ENCODE assay signal across 8 cellular contexts in genomic region chr11:123064268-123064657, GRCh38. TPM values are rescaled to one million over a fixed set of nuclear protein-coding genes. Genes with fewer than 3 reads are reported as not detected.
A peak's percentile ranks its signal among the peaks of the same experiment; 100 is the strongest.
DNase-seq lines count a peak whose midpoint lies in the region; ATAC-seq, FAIRE-seq and TF ChIP-seq lines count a peak whose summit lies in the region.

No MANE protein-coding gene starts in this region.

- peaks cover 62% of the 10 kb centered on the region for H3K79me2 ChIP-seq in PC-3 (ENCODE audit: low read length)

- H3K4me1 ChIP-seq in PC-3 (ENCODE audit: insufficient read depth, low read length): peaks cover 26% of the 10 kb centered on the region
- peaks cover 0 to 4% of the 10 kb centered on the region in 2 donors for H3K4me1 ChIP-seq in esophagus (ENCODE audit: control insufficient read depth in 2 of 2, insufficient read depth in 2 of 2, low read length in 1 of 2)

- no peaks in the 10 kb centered on the region for H3K9me3 Mint-ChIP-seq in progenitor cell of endocrine pancreas (ENCODE audit: low read depth)

- H3K27ac ChIP-seq in PC-3 (ENCODE audit: low read length) (no peak overlapping the region), esophagus (ENCODE audit: low read depth in 2 of 2, low read length in 1 of 2) (peak overlapping the region; percentile 13 to 62)

- H3K27me3 ChIP-seq in PC-3 (ENCODE audit: low read length) (no peaks in the 10 kb centered on the region), esophagus (ENCODE audit: control insufficient read depth in 1 of 2, insufficient read depth in 2 of 2, low read length in 2 of 2) (no peaks in the 10 kb centered on the region)

- 47 to 57% methylated on average over 6 of the region's 6 CpGs for WGBS in esophagus, 2 donors

- H3K4me1 Mint-ChIP-seq in progenitor cell of endocrine pancreas (ENCODE audit: low read depth): peaks cover 28% of the 10 kb centered on the region

- no peak overlapping the region for H2AFZ ChIP-seq in PC-3 (ENCODE audit: low read length)

- TF ChIP-seq CTCF in PC-3 (conservative IDR thresholded peaks at IDR 0.05; ENCODE audit: low read depth, low read length) (no peak), progenitor cell of endocrine pancreas (IDR thresholded peaks at IDR 0.05; ENCODE audit: unreplicated experiment) (no peak)

- H3K9ac ChIP-seq in PC-3 (ENCODE audit: low read length): peak overlapping the region; percentile 99

- CTCF ChIA-PET in PC-3 (lab: Charles Lee): no interaction called here

- no peak for ATAC-seq in PC-3
- no peak for ATAC-seq in HG02642 (IDR thresholded peaks at IDR 0.05; ENCODE audit: poor library complexity, unreplicated experiment)

- no peaks in the 10 kb centered on the region for H3K9me2 ChIP-seq in PC-3 (replicated peaks; ENCODE audit: low read length)

- H3K27ac Mint-ChIP-seq in progenitor cell of endocrine pancreas: peak overlapping the region; percentile 99

- peaks cover 30% of the 10 kb centered on the region for H3F3A ChIP-seq in PC-3 (ENCODE audit: low read length, unreplicated experiment)

- POLR2A ChIA-PET in PC-3 (lab: Charles Lee; ENCODE audit: unreplicated experiment): interaction anchor here (0.7 kb wide), 1 partner anchor 10 kb away, joined by 6 read pairs; no protein-coding TSS in a partner anchor

- BruUV-seq in PC-3 (replicated peaks; lab: Mats Ljungman, UMichigan): no TSS peak

- peaks cover 24% of the 10 kb centered on the region for H3K36me3 Mint-ChIP-seq in progenitor cell of endocrine pancreas (ENCODE audit: insufficient read depth)

- DNase-seq in PC-3 (no peak), progenitor cell of endocrine pancreas (ENCODE audit: low spot score, unreplicated experiment) (no peak), cerebellum (ENCODE audit: low spot score) (no peak), urothelium cell line (ENCODE audit: low spot score) (no peak)
- no peak for DNase-seq in NK-92 treated with Interleukin-12 subunit alpha and Interleukin-12 subunit beta, amount 100 ng/mL, for 24 hours (lab: John Stamatoyannopoulos, UW)

- intact Hi-C loops in PC-3 (cut with micrococcal nuclease): no loop called here

- H3K36me3 ChIP-seq in PC-3 (ENCODE audit: low read depth, low read length): peaks cover 26% of the 10 kb centered on the region
- H3K36me3 ChIP-seq in esophagus (ENCODE audit: control insufficient read depth in 2 of 2, insufficient read depth in 2 of 2, low read length in 1 of 2): peaks cover 4 to 11% of the 10 kb centered on the region in 2 donors

- H3K27me3 Mint-ChIP-seq in progenitor cell of endocrine pancreas: no peaks in the 10 kb centered on the region

- peak overlapping the region; percentile 85 for H3K4me2 ChIP-seq in PC-3 (ENCODE audit: low read length)

- FAIRE-seq in urothelium cell line (lab: Jason Lieb, UNC): no peak

- H3K9me3 ChIP-seq in PC-3 (ENCODE audit: low read length) (no peaks in the 10 kb centered on the region), esophagus (ENCODE audit: control insufficient read depth in 2 of 2, insufficient read depth in 1 of 2, low read depth in 1 of 2, low read length in 1 of 2) (no peaks in the 10 kb centered on the region)

- peak overlapping the region; percentile 97 for H3K4me3 Mint-ChIP-seq in progenitor cell of endocrine pancreas (ENCODE audit: low read depth)

- peak overlapping the region; percentile 42 for H3K4me3 ChIP-seq in GM08714 (ENCODE audit: low read length)
- H3K4me3 ChIP-seq in PC-3 (ENCODE audit: low read length): peak overlapping the region; percentile 95
- H3K4me3 ChIP-seq in esophagus (ENCODE audit: low read depth in 1 of 2, low read length in 2 of 2): no peak overlapping the region

- H4K20me1 ChIP-seq in PC-3 (ENCODE audit: low read length): peaks cover 26% of the 10 kb centered on the region

RNA-seq across cellular contexts. Expression of gene HSPA8, which starts 2.3 kb away (rescaled TPM):
- total RNA-seq in PC-3 (2014; rRNA removed): 2,396 and 2,484 TPM in 2 replicates
- 100 to 1,000 TPM in 1 of 2 donors, 10 to 100 TPM in 1; 64.9 to 504 TPM for polyA plus RNA-seq in esophagus
- 1,127 and 1,140 TPM in 2 replicates for total RNA-seq in progenitor cell of endocrine pancreas
- total RNA-seq in cerebellum: 1,803 TPM

Comparison
In these comparisons a context has a peak if more than half of its experiments do, and no peak if none do; other contexts are left out.
1. H3K4me3 ChIP-seq: peak in GM08714 (single experiment) and PC-3 (single experiment); none in esophagus (0 of 2).